ENCODE assay signal across 12 cellular contexts in the genomic region with DNA sequence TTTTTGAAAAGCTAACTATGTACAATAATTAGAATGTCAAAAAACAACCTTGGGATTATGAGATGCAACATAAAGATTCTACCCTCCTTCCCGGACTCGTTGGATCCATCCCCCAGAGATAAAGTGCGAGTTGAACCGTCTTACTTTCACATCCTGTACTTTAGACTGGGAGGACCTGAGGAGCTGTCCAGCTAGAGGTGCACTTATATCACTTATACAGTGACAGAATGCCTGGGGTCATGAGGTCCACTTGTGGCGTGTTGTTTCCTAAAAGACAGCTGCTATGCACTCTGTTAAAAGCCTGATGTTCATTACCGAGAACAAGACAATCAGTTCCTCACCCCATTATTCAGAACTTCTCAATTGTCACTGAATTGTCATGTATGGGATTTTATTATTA. TPM values are rescaled to one million over a fixed set of nuclear protein-coding genes. Genes with fewer than 3 reads are reported as not detected.
DNase-seq lines count a peak whose midpoint lies in the region; ATAC-seq and TF ChIP-seq lines count a peak whose summit lies in the region.
"Had no signal": no experiment of that assay in that cellular context is flagged by ENCODE, and none has a peak within 500 bp of the region (broad histone marks: within the 10 kb centered on the region; RNA-seq: fewer than 3 reads in every experiment).

No MANE protein-coding gene starts in this region.

- WGBS in H9 (ENCODE audit: extremely low coverage, insufficient read length, low lambda C conversion rate), result no CpG with 5 or more reads among the region's 6 CpGs

- DNase-seq in CD4-positive, CD25-positive, alpha-beta regulatory T cell, result no peak
- DNase-seq in H9 (no peak), chondrocyte (ENCODE audit: low spot score) (no peak), T-helper 9 cell (no peak)
- DNase-seq in activated naive CD8-positive, alpha-beta T cell treated with anti-CD3 and anti-CD28 coated beads for 36 hours, result no peak
- DNase-seq in natural killer cell treated with Interleukin-12 subunit alpha and Interleukin-12 subunit beta and Interleukin-15 and Interleukin-18, amount 100 ng/mL, for 72 hours (ENCODE audit: low spot score), result no peak
- DNase-seq: brain microvascular endothelial cell, mammary epithelial cell, NCI-H1436 treated with DMSO at 0.1 percent for 48 hours had no signal

- H3K4me1 ChIP-seq in CD4-positive, CD25-positive, alpha-beta regulatory T cell (ENCODE audit: control insufficient read depth, insufficient read depth, low read length, poor library complexity, severe bottlenecking), result peaks cover 22% of the 10 kb centered on the region
- H3K4me1 ChIP-seq in H9 (ENCODE audit: insufficient read depth, low read length), result no peaks in the 10 kb centered on the region

- no peak overlapping the region for H3T11ph ChIP-seq in H9 (ENCODE audit: low read length)

- no peaks in the 10 kb centered on the region for H3K27me3 Mint-ChIP-seq in CD4-positive, CD25-positive, alpha-beta regulatory T cell
- no peaks in the 10 kb centered on the region for H3K27me3 Mint-ChIP-seq in H9 (ENCODE audit: low read depth)
- no peaks in the 10 kb centered on the region for H3K27me3 Mint-ChIP-seq in activated naive CD8-positive, alpha-beta T cell treated with anti-CD3 and anti-CD28 coated beads for 36 hours
- H3K27me3 Mint-ChIP-seq in natural killer cell treated with Interleukin-12 subunit alpha and Interleukin-12 subunit beta and Interleukin-15 and Interleukin-18, amount 100 ng/mL, for 72 hours, result no peaks in the 10 kb centered on the region
- no peaks in the 10 kb centered on the region for H3K27me3 Mint-ChIP-seq in chondrocyte (ENCODE audit: low read depth)

- H3K79me1 ChIP-seq in H9 (ENCODE audit: insufficient read depth, low read depth, low read length, poor library complexity, severe bottlenecking), result peaks cover 1% of the 10 kb centered on the region

- no peak overlapping the region for H2AK5ac ChIP-seq in H9 (ENCODE audit: insufficient read length, low read length)

- H4K8ac ChIP-seq in H9 (replicated peaks; ENCODE audit: insufficient read length, low read depth, low read length), result no peak overlapping the region

- H2BK15ac ChIP-seq in H9 (ENCODE audit: low read depth, low read length), result no peak overlapping the region

- H3K27ac ChIP-seq in CD4-positive, CD25-positive, alpha-beta regulatory T cell (ENCODE audit: insufficient read depth, low read length, poor library complexity, severe bottlenecking), result peak overlapping the region; percentile 99
- no peak overlapping the region for H3K27ac ChIP-seq in H9 (ENCODE audit: insufficient read length, low read depth, low read length)
- H3K27ac ChIP-seq: brain microvascular endothelial cell had no signal

- peak overlapping the region; percentile 87 to 97 (median 96) for H3K4me3 Mint-ChIP-seq in CD4-positive, CD25-positive, alpha-beta regulatory T cell
- H3K4me3 Mint-ChIP-seq in H9 (peak overlapping the region; percentile 19 to 95; a peak in 4 of 5 replicates), chondrocyte (ENCODE audit: unreplicated experiment) (no peak overlapping the region)
- H3K4me3 Mint-ChIP-seq in activated naive CD8-positive, alpha-beta T cell treated with anti-CD3 and anti-CD28 coated beads for 36 hours, result peak overlapping the region; percentile 94
- H3K4me3 Mint-ChIP-seq in natural killer cell treated with Interleukin-12 subunit alpha and Interleukin-12 subunit beta and Interleukin-15 and Interleukin-18, amount 100 ng/mL, for 72 hours, result peak overlapping the region; percentile 95

- H4K91ac ChIP-seq in H9 (ENCODE audit: insufficient read length, low read depth, low read length), result no peak overlapping the region

- H3K79me2 ChIP-seq in H9 (ENCODE audit: insufficient read depth, low read length), result peaks cover 5% of the 10 kb centered on the region; the same call in 1 of the 2 replicates

- H3K9ac ChIP-seq in H9 (ENCODE audit: extremely low read depth, insufficient read length, low read length), result no peak overlapping the region

- no peak for TF ChIP-seq CTCF in H9 (conservative IDR thresholded peaks at IDR 0.05)
- no peak for TF ChIP-seq CTCF in chondrocyte (IDR thresholded peaks at IDR 0.05)

- H2BK120ac ChIP-seq in H9 (ENCODE audit: low read depth, low read length, poor library complexity, severe bottlenecking), result no peak overlapping the region

- H3K27ac Mint-ChIP-seq in CD4-positive, CD25-positive, alpha-beta regulatory T cell, result peak overlapping the region in 2 of 3 donors; percentile 97 to 99
- no peak overlapping the region for H3K27ac Mint-ChIP-seq in H9
- peak overlapping the region; percentile 96 for H3K27ac Mint-ChIP-seq in activated naive CD8-positive, alpha-beta T cell treated with anti-CD3 and anti-CD28 coated beads for 36 hours
- H3K27ac Mint-ChIP-seq in natural killer cell treated with Interleukin-12 subunit alpha and Interleukin-12 subunit beta and Interleukin-15 and Interleukin-18, amount 100 ng/mL, for 72 hours, result peak overlapping the region in 1 of 2 donors; percentile 85
- H3K27ac Mint-ChIP-seq in chondrocyte (ENCODE audit: unreplicated experiment), result no peak overlapping the region

- no peak overlapping the region for H2BK5ac ChIP-seq in H9 (ENCODE audit: insufficient read length, low read length)

- ATAC-seq in CD4-positive, CD25-positive, alpha-beta regulatory T cell (ENCODE audit: low read depth in 2 of 2), result no peak
- ATAC-seq in natural killer cell treated with Interleukin-12 subunit alpha and Interleukin-12 subunit beta and Interleukin-15 and Interleukin-18, amount 100 ng/mL, for 72 hours, result no peak
- ATAC-seq in HG03521 (IDR thresholded peaks at IDR 0.05; ENCODE audit: unreplicated experiment), result no peak
- ATAC-seq in GM18505 (IDR thresholded peaks at IDR 0.05; ENCODE audit: unreplicated experiment), result no peak
- ATAC-seq: activated CD4-positive, CD25-positive, alpha-beta regulatory T cell treated with anti-CD3 and anti-CD28 coated beads, Interleukin-2, amount 50 U/mL, for 24 hours had no signal

- H2BK12ac ChIP-seq in H9 (ENCODE audit: insufficient read length, low read depth, low read length), result no peak overlapping the region

- H2AFZ ChIP-seq in H9 (ENCODE audit: low read length), result no peak overlapping the region

- no peak overlapping the region for H3K23ac ChIP-seq in H9 (ENCODE audit: insufficient read length, low read depth, low read length)

- no peak overlapping the region for H2BK20ac ChIP-seq in H9 (ENCODE audit: low read depth, low read length, poor library complexity, severe bottlenecking)

- peak overlapping the region; percentile 92 for H3K4me3 ChIP-seq in CD4-positive, CD25-positive, alpha-beta regulatory T cell (ENCODE audit: low read depth, low read length)

- H3K36me3 Mint-ChIP-seq in CD4-positive, CD25-positive, alpha-beta regulatory T cell, result peaks cover 7% of the 10 kb centered on the region
- H3K36me3 Mint-ChIP-seq in H9 (ENCODE audit: insufficient read depth in 1 of 3, low read depth in 3 of 3), result peaks cover 6 to 9% (median 8%) of the 10 kb centered on the region in 3 experiments
- peaks cover 3% of the 10 kb centered on the region for H3K36me3 Mint-ChIP-seq in activated naive CD8-positive, alpha-beta T cell treated with anti-CD3 and anti-CD28 coated beads for 36 hours
- no peaks in the 10 kb centered on the region for H3K36me3 Mint-ChIP-seq in natural killer cell treated with Interleukin-12 subunit alpha and Interleukin-12 subunit beta and Interleukin-15 and Interleukin-18, amount 100 ng/mL, for 72 hours
- H3K36me3 Mint-ChIP-seq in chondrocyte (ENCODE audit: low read depth), result no peaks in the 10 kb centered on the region

- H3K4ac ChIP-seq in H9 (ENCODE audit: low read depth, low read length), result no peak overlapping the region

- H3K4me1 Mint-ChIP-seq in CD4-positive, CD25-positive, alpha-beta regulatory T cell, result peaks cover 12 to 51% (median 28%) of the 10 kb centered on the region in 4 donors
- H3K4me1 Mint-ChIP-seq in H9 (peaks cover 11 to 16% of the 10 kb centered on the region in 2 experiments), chondrocyte (ENCODE audit: low read depth) (peaks cover 34% of the 10 kb centered on the region)
- H3K4me1 Mint-ChIP-seq in activated naive CD8-positive, alpha-beta T cell treated with anti-CD3 and anti-CD28 coated beads for 36 hours, result peaks cover 27% of the 10 kb centered on the region
- peaks cover 30 to 34% of the 10 kb centered on the region in 2 donors for H3K4me1 Mint-ChIP-seq in natural killer cell treated with Interleukin-12 subunit alpha and Interleukin-12 subunit beta and Interleukin-15 and Interleukin-18, amount 100 ng/mL, for 72 hours (ENCODE audit: low read depth in 2 of 2)

- H3K36me3 ChIP-seq in CD4-positive, CD25-positive, alpha-beta regulatory T cell (ENCODE audit: control insufficient read depth, insufficient read depth, low read length), result peaks cover 4% of the 10 kb centered on the region
- H3K36me3 ChIP-seq: brain microvascular endothelial cell had no signal

- H3K9me3 Mint-ChIP-seq in CD4-positive, CD25-positive, alpha-beta regulatory T cell, result no peaks in the 10 kb centered on the region
- H3K9me3 Mint-ChIP-seq in H9, result no peaks in the 10 kb centered on the region
- no peaks in the 10 kb centered on the region for H3K9me3 Mint-ChIP-seq in activated naive CD8-positive, alpha-beta T cell treated with anti-CD3 and anti-CD28 coated beads for 36 hours
- H3K9me3 Mint-ChIP-seq in natural killer cell treated with Interleukin-12 subunit alpha and Interleukin-12 subunit beta and Interleukin-15 and Interleukin-18, amount 100 ng/mL, for 72 hours, result no peaks in the 10 kb centered on the region
- no peaks in the 10 kb centered on the region for H3K9me3 Mint-ChIP-seq in chondrocyte (ENCODE audit: low read depth)

- H3K27me3 ChIP-seq in CD4-positive, CD25-positive, alpha-beta regulatory T cell (ENCODE audit: control insufficient read depth, insufficient read depth, low read length), result no peaks in the 10 kb centered on the region
- H3K27me3 ChIP-seq in H9 (ENCODE audit: insufficient read depth, low read length), result no peaks in the 10 kb centered on the region
- H3K27me3 ChIP-seq: brain microvascular endothelial cell had no signal

- TF ChIP-seq POLR2A in GM18505 (IDR thresholded peaks at IDR 0.05; ENCODE audit: borderline replicate concordance, extremely low read depth, insufficient read depth, insufficient read length), result no peak

- H3K56ac ChIP-seq in H9 (ENCODE audit: insufficient read length, low read depth, low read length), result no peak overlapping the region

- H4K5ac ChIP-seq in H9 (ENCODE audit: insufficient read length, low read depth, low read length), result no peak overlapping the region

- H3K14ac ChIP-seq in H9 (ENCODE audit: insufficient read depth, low read length), result no peak overlapping the region

- no peaks in the 10 kb centered on the region for H3K9me3 ChIP-seq in CD4-positive, CD25-positive, alpha-beta regulatory T cell (ENCODE audit: control insufficient read depth in 2 of 2, low read length in 2 of 2)
- no peaks in the 10 kb centered on the region for H3K9me3 ChIP-seq in H9 (ENCODE audit: control insufficient read depth, low read depth, low read length)

- no peak overlapping the region for H3K18ac ChIP-seq in H9 (ENCODE audit: insufficient read length, low read depth, low read length)

- H4K20me1 ChIP-seq in H9 (ENCODE audit: control insufficient read depth, insufficient read depth, insufficient read length), result peaks cover 6% of the 10 kb centered on the region

- peaks cover 8% of the 10 kb centered on the region for H3K23me2 ChIP-seq in H9 (ENCODE audit: insufficient read length, low read depth, low read length, poor library complexity, severe bottlenecking)

- H3K4me2 ChIP-seq in H9 (ENCODE audit: insufficient read depth, insufficient read length, low read length), result no peak overlapping the region

RNA-seq across cellular contexts. Expression of a gene that starts 2.1 kb away (rescaled TPM):
- total RNA-seq in CD4-positive, CD25-positive, alpha-beta regulatory T cell, result 77.9 TPM
- polyA plus RNA-seq in CD4-positive, CD25-positive, alpha-beta regulatory T cell, result 10 to 100 TPM; 47.6 to 75.4 (median 51.5) TPM
- total RNA-seq in H9 (2021) (60.3 and 63.2 TPM in 2 replicates), chondrocyte (33.0 to 46.9 TPM (median 42.9 TPM) in 3 replicates)
- total RNA-seq in activated naive CD8-positive, alpha-beta T cell treated with anti-CD3 and anti-CD28 coated beads for 36 hours, result 10 to 100 TPM; 37.5 to 41.9 TPM
- total RNA-seq in natural killer cell treated with Interleukin-12 subunit alpha and Interleukin-12 subunit beta and Interleukin-15 and Interleukin-18, amount 100 ng/mL, for 72 hours, result 10 to 100 TPM; 48.7 to 52.0 TPM

RNA-seq across cellular contexts. Expression of a gene that starts 9.1 kb away (rescaled TPM):
- 33.0 TPM for total RNA-seq in CD4-positive, CD25-positive, alpha-beta regulatory T cell
- polyA plus RNA-seq in CD4-positive, CD25-positive, alpha-beta regulatory T cell, result 10 to 100 TPM; 67.5 to 89.9 (median 76.2) TPM
- total RNA-seq in H9 (2021), result 274 and 284 TPM in 2 replicates
- total RNA-seq in activated naive CD8-positive, alpha-beta T cell treated with anti-CD3 and anti-CD28 coated beads for 36 hours, result 100 to 1,000 TPM; 708 to 723 TPM
- 100 to 1,000 TPM; 288 to 377 TPM for total RNA-seq in natural killer cell treated with Interleukin-12 subunit alpha and Interleukin-12 subunit beta and Interleukin-15 and Interleukin-18, amount 100 ng/mL, for 72 hours
- 46.3 to 117 TPM (median 49.4 TPM) in 3 replicates for total RNA-seq in chondrocyte

RNA-seq across cellular contexts. Expression of a gene that starts 16.0 kb away (rescaled TPM):
- total RNA-seq in CD4-positive, CD25-positive, alpha-beta regulatory T cell, result 48.3 TPM
- 100 to 1,000 TPM; 158 to 237 (median 214) TPM for polyA plus RNA-seq in CD4-positive, CD25-positive, alpha-beta regulatory T cell
- total RNA-seq in H9 (2021) (62.3 and 64.3 TPM in 2 replicates), chondrocyte (92.8 to 118 TPM (median 93.8 TPM) in 3 replicates)
- 10 to 100 TPM; 79.4 to 79.7 TPM for total RNA-seq in activated naive CD8-positive, alpha-beta T cell treated with anti-CD3 and anti-CD28 coated beads for 36 hours
- 10 to 100 TPM; 68.3 to 78.1 TPM for total RNA-seq in natural killer cell treated with Interleukin-12 subunit alpha and Interleukin-12 subunit beta and Interleukin-15 and Interleukin-18, amount 100 ng/mL, for 72 hours

Comparison
In these comparisons a context has a peak if more than half of its experiments do, and no peak if none do; other contexts are left out.
1. H3K27ac Mint-ChIP-seq: peak in CD4-positive, CD25-positive, alpha-beta regulatory T cell (2 of 3) and activated naive CD8-positive, alpha-beta T cell treated with anti-CD3 and anti-CD28 coated beads for 36 hours (single experiment); none in H9 (0 of 3) and chondrocyte (single experiment).